In the genomic region with DNA sequence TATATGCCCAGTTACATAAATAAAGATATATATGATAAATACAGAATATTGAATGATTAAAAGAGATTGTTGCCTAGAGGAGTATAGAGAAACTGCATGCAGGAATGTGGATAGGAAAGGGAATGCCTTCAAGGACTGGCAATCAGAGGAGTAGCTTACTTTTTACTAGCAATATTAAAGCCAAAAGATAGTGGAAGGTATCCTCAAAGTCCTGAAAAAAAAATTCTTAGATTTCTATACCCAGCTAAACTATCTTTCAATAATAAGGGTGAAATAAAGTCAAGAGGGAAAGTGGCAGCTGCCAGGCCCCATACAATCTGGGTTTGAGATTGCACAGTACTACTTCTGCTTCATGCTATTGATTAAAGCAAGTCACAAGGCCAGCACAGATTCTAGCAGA, we compare ENCODE assay signal across 27 cellular contexts.
"Had no signal": no experiment of that assay in that cellular context is flagged by ENCODE, and none has a peak within 500 bp of the region (broad histone marks: within the 10 kb centered on the region; RNA-seq: fewer than 3 reads in every experiment).

No MANE protein-coding gene starts in this region.

- H3K27ac ChIP-seq: colonic mucosa, coronary artery, dorsolateral prefrontal cortex, epithelial cell of prostate, esophagus muscularis mucosa, esophagus squamous epithelium, foreskin keratinocyte, gastrocnemius medialis, gastroesophageal sphincter, heart left ventricle, heart right ventricle had no signal

- H3K4me3 ChIP-seq: colonic mucosa, coronary artery, dorsolateral prefrontal cortex, esophagus muscularis mucosa, esophagus squamous epithelium, gastrocnemius medialis, gastroesophageal sphincter, heart left ventricle, heart right ventricle had no signal

- FAIRE-seq: colon, endothelial cell of umbilical vein, frontal cortex had no signal

- H3K36me3 ChIP-seq: colonic mucosa, esophagus muscularis mucosa, esophagus squamous epithelium, gastrocnemius medialis, gastroesophageal sphincter, heart left ventricle, heart right ventricle had no signal

- DNase-seq: colonic mucosa; cortex of kidney; dermis blood vessel endothelial cell; dorsolateral prefrontal cortex; effector CD4-positive, alpha-beta T cell; effector CD8-positive, alpha-beta T cell; effector memory CD4-positive, alpha-beta T cell; effector memory CD8-positive, alpha-beta T cell; endodermal cell; erythroblast; esophagus squamous epithelium; foreskin fibroblast; foreskin keratinocyte; foreskin melanocyte; gastrocnemius medialis; glutamatergic neuron; head of caudate nucleus; heart left ventricle; heart right ventricle had no signal

- H3K9me3 ChIP-seq: colonic mucosa, gastrocnemius medialis had no signal

- H3K4me1 ChIP-seq: colonic mucosa, esophagus muscularis mucosa, esophagus squamous epithelium, foreskin keratinocyte, gastrocnemius medialis, gastroesophageal sphincter, heart left ventricle, heart right ventricle had no signal

- ATAC-seq: effector memory CD8-positive, alpha-beta T cell; esophagus mucosa; foreskin keratinocyte; gastrocnemius medialis; gastroesophageal sphincter; heart left ventricle; heart right ventricle had no signal

- H3K27me3 ChIP-seq: colonic mucosa, dorsolateral prefrontal cortex, esophagus muscularis mucosa, esophagus squamous epithelium, foreskin keratinocyte, gastrocnemius medialis, gastroesophageal sphincter, heart right ventricle had no signal
